8 cellular contexts compared by ENCODE assay signal in the genomic region with DNA sequence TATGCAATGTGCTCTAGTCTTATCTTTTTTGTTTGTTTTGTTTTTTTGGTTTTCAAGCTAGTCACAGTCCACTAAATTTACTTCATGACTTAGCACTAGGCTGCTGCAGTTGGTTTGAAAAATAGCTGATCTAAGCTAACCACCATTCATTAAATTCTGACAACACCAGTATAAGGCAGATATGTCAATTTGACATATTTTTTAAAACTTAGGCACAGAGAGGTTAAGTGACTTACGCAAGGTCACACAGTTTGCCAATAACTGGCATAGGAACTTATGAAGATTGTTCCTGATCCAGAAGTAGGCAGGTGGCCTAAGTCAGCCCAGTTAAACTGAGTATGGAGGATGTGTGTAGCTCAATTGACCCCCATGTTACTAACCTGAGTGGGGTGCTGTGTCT.
"Had no signal": no experiment of that assay in that cellular context is flagged by ENCODE, and none has a peak within 500 bp of the region (broad histone marks: within the 10 kb centered on the region; RNA-seq: fewer than 3 reads in every experiment).

No MANE protein-coding gene starts in this region.

- H3K9me3 ChIP-seq: HAP-1 had no signal

- ATAC-seq: HCT116 had no signal

- H3K27me3 Mint-ChIP-seq: IgD-negative memory B cell had no signal

- H3K27ac ChIP-seq: GM23248 had no signal

- DNase-seq: GM23248, GOT3, H7, KG1 had no signal

- H3K36me3 ChIP-seq: HAP-1 had no signal

- H3K4me3 ChIP-seq: GM23248, HAP-1 had no signal

- H2AFZ ChIP-seq: GM23248 had no signal

- H3K4me3 Mint-ChIP-seq: IgD-negative memory B cell had no signal

- H3K27ac Mint-ChIP-seq: IgD-negative memory B cell had no signal

- H3K36me3 Mint-ChIP-seq: IgD-negative memory B cell had no signal

- H3K9ac ChIP-seq: GM23248 had no signal

- H3K4me1 Mint-ChIP-seq: IgD-negative memory B cell had no signal

- FAIRE-seq: HTR-8/SVneo had no signal

- H3K9me3 Mint-ChIP-seq: IgD-negative memory B cell had no signal
